ENCODE assay signal across 1 cellular context in the genomic region with DNA sequence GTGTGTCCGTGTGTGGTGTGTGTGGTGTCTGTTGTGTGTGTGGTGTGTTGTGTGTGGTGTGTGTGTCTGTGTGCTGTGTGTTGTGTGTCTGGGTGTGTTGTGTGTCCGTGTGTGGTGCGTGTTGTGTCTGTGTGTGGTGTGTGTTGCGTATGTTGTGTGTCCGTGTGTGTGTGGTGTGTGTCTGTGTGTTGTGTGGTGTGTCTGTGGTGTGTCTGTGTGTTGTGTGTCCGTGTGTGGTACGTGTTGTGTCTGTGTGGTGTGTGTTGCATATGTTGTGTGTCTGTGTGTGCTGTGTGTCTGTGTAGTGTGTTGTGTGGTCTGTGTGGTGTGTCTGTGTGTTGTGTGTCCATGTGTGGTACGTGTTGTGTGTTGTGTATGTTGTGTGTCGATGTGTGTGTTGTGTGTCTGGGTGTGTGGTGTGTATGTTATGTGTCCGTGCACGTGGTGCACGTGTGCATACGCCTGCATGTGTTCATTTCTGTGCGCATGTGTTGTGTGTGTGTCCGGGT.
TF ChIP-seq lines count a peak whose summit lies in the region.

No MANE protein-coding gene starts in this region.

TF ChIP-seq in K562, 482 proteins besides CTCF, POLR2A, EP300 and RAD21 (continued from another document):
- TF ChIP-seq, protein P1, sequence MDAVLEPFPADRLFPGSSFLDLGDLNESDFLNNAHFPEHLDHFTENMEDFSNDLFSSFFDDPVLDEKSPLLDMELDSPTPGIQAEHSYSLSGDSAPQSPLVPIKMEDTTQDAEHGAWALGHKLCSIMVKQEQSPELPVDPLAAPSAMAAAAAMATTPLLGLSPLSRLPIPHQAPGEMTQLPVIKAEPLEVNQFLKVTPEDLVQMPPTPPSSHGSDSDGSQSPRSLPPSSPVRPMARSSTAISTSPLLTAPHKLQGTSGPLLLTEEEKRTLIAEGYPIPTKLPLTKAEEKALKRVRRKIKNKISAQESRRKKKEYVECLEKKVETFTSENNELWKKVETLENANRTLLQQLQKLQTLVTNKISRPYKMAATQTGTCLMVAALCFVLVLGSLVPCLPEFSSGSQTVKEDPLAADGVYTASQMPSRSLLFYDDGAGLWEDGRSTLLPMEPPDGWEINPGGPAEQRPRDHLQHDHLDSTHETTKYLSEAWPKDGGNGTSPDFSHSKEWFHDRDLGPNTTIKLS (IDR thresholded peaks at IDR 0.05; ENCODE audit: borderline replicate concordance, low read depth), result no peak
- TF ChIP-seq SIX5 (IDR thresholded peaks at IDR 0.05; ENCODE audit: borderline replicate concordance in 1 of 2, insufficient read depth in 1 of 2, low read depth in 1 of 2, low read length in 2 of 2), result no peak
- TF ChIP-seq, protein P2, sequence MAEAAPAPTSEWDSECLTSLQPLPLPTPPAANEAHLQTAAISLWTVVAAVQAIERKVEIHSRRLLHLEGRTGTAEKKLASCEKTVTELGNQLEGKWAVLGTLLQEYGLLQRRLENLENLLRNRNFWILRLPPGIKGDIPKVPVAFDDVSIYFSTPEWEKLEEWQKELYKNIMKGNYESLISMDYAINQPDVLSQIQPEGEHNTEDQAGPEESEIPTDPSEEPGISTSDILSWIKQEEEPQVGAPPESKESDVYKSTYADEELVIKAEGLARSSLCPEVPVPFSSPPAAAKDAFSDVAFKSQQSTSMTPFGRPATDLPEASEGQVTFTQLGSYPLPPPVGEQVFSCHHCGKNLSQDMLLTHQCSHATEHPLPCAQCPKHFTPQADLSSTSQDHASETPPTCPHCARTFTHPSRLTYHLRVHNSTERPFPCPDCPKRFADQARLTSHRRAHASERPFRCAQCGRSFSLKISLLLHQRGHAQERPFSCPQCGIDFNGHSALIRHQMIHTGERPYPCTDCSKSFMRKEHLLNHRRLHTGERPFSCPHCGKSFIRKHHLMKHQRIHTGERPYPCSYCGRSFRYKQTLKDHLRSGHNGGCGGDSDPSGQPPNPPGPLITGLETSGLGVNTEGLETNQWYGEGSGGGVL (CRISPR knock-in tag; IDR thresholded peaks at IDR 0.05), result no peak
